Comparison of ENCODE assay signal across 9 cellular contexts in genomic region chr12:122793685-122794106, GRCh38. TPM values are rescaled to one million over a fixed set of nuclear protein-coding genes. Genes with fewer than 3 reads are reported as not detected.
DNase-seq lines count a peak whose midpoint lies in the region; ATAC-seq and TF ChIP-seq lines count a peak whose summit lies in the region.
"Had no signal": no experiment of that assay in that cellular context is flagged by ENCODE, and none has a peak within 500 bp of the region (broad histone marks: within the 10 kb centered on the region; RNA-seq: fewer than 3 reads in every experiment).

No MANE protein-coding gene starts in this region.

- H3K4me3 ChIP-seq in GM12875 (ENCODE audit: low read depth, low read length) (no peak overlapping the region), left ventricle myocardium inferior (no peak overlapping the region), sigmoid colon (no peak overlapping the region)

- ATAC-seq in activated T-cell treated with anti-CD3 and anti-CD28 coated beads, Interleukin-2, amount 50 U/mL, for 4 hours, result peak; percentile 58 to 61
- ATAC-seq in GM21423 (IDR thresholded peaks at IDR 0.05; ENCODE audit: unreplicated experiment), result no peak

- no peak for TF ChIP-seq POLR2A in sigmoid colon (IDR thresholded peaks at IDR 0.05)

- no peaks in the 10 kb centered on the region for H3K4me1 Mint-ChIP-seq in activated T-cell treated with anti-CD3 and anti-CD28 coated beads, Interleukin-2, amount 50 U/mL, for 4 hours (ENCODE audit: low read depth)

- H3K36me3 Mint-ChIP-seq in activated T-cell treated with anti-CD3 and anti-CD28 coated beads, Interleukin-2, amount 50 U/mL, for 4 hours (ENCODE audit: insufficient read depth), result no peaks in the 10 kb centered on the region

- H3K9me3 ChIP-seq in left ventricle myocardium inferior (replicated peaks) (no peaks in the 10 kb centered on the region), sigmoid colon (no peaks in the 10 kb centered on the region)

- no peak for TF ChIP-seq EP300 in sigmoid colon (IDR thresholded peaks at IDR 0.05)

- intact Hi-C loops in left ventricle myocardium inferior (cut with micrococcal nuclease) (loop anchor here (10.0 kb wide), 1 partner anchor 161 kb away; no protein-coding TSS in a partner anchor), sigmoid colon (cut with DNase I) (loop anchor here (1.0 kb wide), 1 partner anchor 159 kb away; no protein-coding TSS in a partner anchor), posterior vena cava (cut with DNase I) (loop anchor here (5.0 to 10.0 kb wide), 3 partner anchors 61 to 161 kb away; no protein-coding TSS in a partner anchor)

- H3K27me3 ChIP-seq in left ventricle myocardium inferior (ENCODE audit: low read depth), result no peaks in the 10 kb centered on the region
- H3K27me3 ChIP-seq in sigmoid colon, result no peaks in the 10 kb centered on the region

- no peak overlapping the region for H3K4me3 Mint-ChIP-seq in activated T-cell treated with anti-CD3 and anti-CD28 coated beads, Interleukin-2, amount 50 U/mL, for 4 hours

- TF ChIP-seq CTCF in GM12875 (IDR thresholded peaks at IDR 0.05; ENCODE audit: borderline replicate concordance, insufficient read depth, low read depth, low read length) (peak; percentile 47; the same call in 1 of the 2 replicates), left ventricle myocardium inferior (IDR thresholded peaks at IDR 0.05; ENCODE audit: borderline replicate concordance) (peak; percentile 76), sigmoid colon (IDR thresholded peaks at IDR 0.05) (peak; percentile 27 to 69 (median 42))

- peak; percentile 72 for DNase-seq in Ammon's horn (ENCODE audit: low spot score)
- peak; percentile 63 for DNase-seq in NCI-H2196 treated with DMSO at 0.1 percent for 48 hours (lab: John Stamatoyannopoulos, UW; ENCODE audit: unreplicated experiment)
- no peak for DNase-seq in activated T-cell treated with anti-CD3 and anti-CD28 coated beads, Interleukin-2, amount 50 U/mL, for 4 hours
- DNase-seq in left ventricle myocardium inferior, result no peak
- DNase-seq in sigmoid colon, result no peak
- DNase-seq in posterior vena cava (ENCODE audit: low spot score), result no peak
- DNase-seq: left cardiac atrium had no signal

- H3K27ac ChIP-seq in left ventricle myocardium inferior (replicated peaks) (no peak overlapping the region), sigmoid colon (no peak overlapping the region)

- WGBS in sigmoid colon, 2 donors, result 12 to 24% methylated on average over 10 of the region's 10 CpGs

- H3K36me3 ChIP-seq in left ventricle myocardium inferior, result no peaks in the 10 kb centered on the region
- H3K36me3 ChIP-seq in sigmoid colon, result no peaks in the 10 kb centered on the region

- peaks cover 4% of the 10 kb centered on the region for H3K4me1 ChIP-seq in left ventricle myocardium inferior
- H3K4me1 ChIP-seq in sigmoid colon, result no peaks in the 10 kb centered on the region

- H3K27me3 Mint-ChIP-seq in activated T-cell treated with anti-CD3 and anti-CD28 coated beads, Interleukin-2, amount 50 U/mL, for 4 hours (ENCODE audit: low read depth), result no peaks in the 10 kb centered on the region

- H3K9me3 Mint-ChIP-seq in activated T-cell treated with anti-CD3 and anti-CD28 coated beads, Interleukin-2, amount 50 U/mL, for 4 hours, result no peaks in the 10 kb centered on the region

RNA-seq across cellular contexts. Expression of gene CCDC62, which starts 19.3 kb away (rescaled TPM):
- 1 to 10 TPM in 1 of 3 donors, under 1 TPM in 2; 0.40 to 1.3 (median 0.43) TPM for total RNA-seq in activated T-cell treated with anti-CD3 and anti-CD28 coated beads, Interleukin-2, amount 50 U/mL, for 4 hours
- total RNA-seq in left ventricle myocardium inferior, result 0.60 TPM
- total RNA-seq in sigmoid colon, result 1 to 10 TPM in 2 of 4 donors, under 1 TPM in 2; 0.66 to 1.8 (median 0.96) TPM
- polyA plus RNA-seq in sigmoid colon, result under 1 TPM in 2 of 3 donors, not detected in 1; 0.20 to 0.60 TPM
- under 1 TPM; 0.46 to 0.52 TPM for total RNA-seq in posterior vena cava

RNA-seq across cellular contexts. Expression of gene DENR, which starts 41.1 kb away (rescaled TPM):
- 10 to 100 TPM; 88.1 to 92.9 (median 90.2) TPM for total RNA-seq in activated T-cell treated with anti-CD3 and anti-CD28 coated beads, Interleukin-2, amount 50 U/mL, for 4 hours
- total RNA-seq in left ventricle myocardium inferior (23.5 TPM), sigmoid colon (10 to 100 TPM; 28.8 to 44.9 (median 31.0) TPM), posterior vena cava (10 to 100 TPM; 32.6 to 32.8 TPM)
- polyA plus RNA-seq in sigmoid colon, result 10 to 100 TPM; 26.4 to 34.5 (median 33.3) TPM

RNA-seq across cellular contexts. Expression of gene HIP1R, which starts 41.6 kb away (rescaled TPM):
- total RNA-seq in activated T-cell treated with anti-CD3 and anti-CD28 coated beads, Interleukin-2, amount 50 U/mL, for 4 hours, result 10 to 100 TPM; 23.2 to 34.5 (median 32.1) TPM
- 11.2 TPM for total RNA-seq in left ventricle myocardium inferior
- total RNA-seq in sigmoid colon, result 10 to 100 TPM in 1 of 4 donors, 1 to 10 TPM in 3; 4.2 to 15.2 (median 5.5) TPM
- 10 to 100 TPM; 21.5 to 77.4 (median 24.6) TPM for polyA plus RNA-seq in sigmoid colon
- total RNA-seq in posterior vena cava, result 10 to 100 TPM; 12.8 to 19.3 TPM

Comparison
In these comparisons a context has a peak if more than half of its experiments do, and no peak if none do; other contexts are left out.
1. DNase-seq: peak in Ammon's horn (single experiment) and NCI-H2196 treated with DMSO at 0.1 percent for 48 hours (single experiment); none in activated T-cell treated with anti-CD3 and anti-CD28 coated beads, Interleukin-2, amount 50 U/mL, for 4 hours (single experiment), left ventricle myocardium inferior (single experiment), sigmoid colon (single experiment) and posterior vena cava (single experiment).
2. Peak in every context shown above with its lines, with median percentiles within 50 percentile points of each other: CTCF ChIP-seq.